Comparison of ENCODE assay signal across 31 cellular contexts in genomic region chr17:53119773-53120172, GRCh38.
"Had no signal": no experiment of that assay in that cellular context is flagged by ENCODE, and none has a peak within 500 bp of the region (broad histone marks: within the 10 kb centered on the region; RNA-seq: fewer than 3 reads in every experiment).

No MANE protein-coding gene starts in this region.

- H2AFZ ChIP-seq: neural progenitor cell, parathyroid adenoma had no signal

- H3K4me3 ChIP-seq: neural progenitor cell, ovary, psoas muscle, skin epidermis, smooth muscle cell, spleen, suprapubic skin, testis, tibial artery, transverse colon, upper lobe of right lung, uterus had no signal

- H3K27ac Mint-ChIP-seq: natural killer cell; nephron; neural progenitor cell; progenitor cell of endocrine pancreas; stimulated activated memory B cell treated with anti-CD40 and anti-IgM and Interleukin-4, amounts not matched to agents 10 μg/mL and 1 μg/mL and 100 μg/mL, for 72 hours; stimulated activated naive CD8-positive, alpha-beta T cell treated with anti-CD3 and anti-CD28 coated beads, Interleukin-15, amount 100 ng/mL, for 72 hours; type B pancreatic cell had no signal

- H3K27me3 ChIP-seq: neural progenitor cell, ovary, spleen, suprapubic skin, testis, tibial artery, transverse colon, upper lobe of right lung, uterus had no signal

- H3K27ac ChIP-seq: neural progenitor cell, ovary, parathyroid adenoma, psoas muscle, skin epidermis, spleen, suprapubic skin, testis, tibial artery, transverse colon, upper lobe of right lung, uterus had no signal

- H3K4me1 Mint-ChIP-seq: natural killer cell; nephron; neural progenitor cell; stimulated activated memory B cell treated with anti-CD40 and anti-IgM and Interleukin-4, amounts not matched to agents 10 μg/mL and 1 μg/mL and 100 μg/mL, for 72 hours; stimulated activated naive CD8-positive, alpha-beta T cell treated with anti-CD3 and anti-CD28 coated beads, Interleukin-15, amount 100 ng/mL, for 72 hours had no signal

- ATAC-seq: natural killer cell; psoas muscle; right cardiac atrium; sciatic nerve; stimulated activated memory B cell treated with anti-CD40 and anti-IgM and Interleukin-4, amounts not matched to agents 10 μg/mL and 1 μg/mL and 100 μg/mL, for 72 hours; stimulated activated naive CD8-positive, alpha-beta T cell treated with anti-CD3 and anti-CD28 coated beads, Interleukin-15, amount 100 ng/mL, for 72 hours; stimulated activated naive CD8-positive, alpha-beta T cell treated with anti-CD3 and anti-CD28 coated beads, Interleukin-15, Interleukin-2, amounts not matched to agents 100 U/mL and 50 U/mL, for 24 hours; upper lobe of right lung had no signal

- H3K9ac ChIP-seq: neural progenitor cell, parathyroid adenoma had no signal

- H3K4me3 Mint-ChIP-seq: natural killer cell; nephron; neural progenitor cell; stimulated activated memory B cell treated with anti-CD40 and anti-IgM and Interleukin-4, amounts not matched to agents 10 μg/mL and 1 μg/mL and 100 μg/mL, for 72 hours; stimulated activated naive CD8-positive, alpha-beta T cell treated with anti-CD3 and anti-CD28 coated beads, Interleukin-15, amount 100 ng/mL, for 72 hours; type B pancreatic cell had no signal

- H3K9me3 ChIP-seq: ovary, psoas muscle, testis, tibial artery, transverse colon, upper lobe of right lung, uterus had no signal

- H3K79me2 ChIP-seq: parathyroid adenoma had no signal

- H3K27me3 Mint-ChIP-seq: progenitor cell of endocrine pancreas; stimulated activated memory B cell treated with anti-CD40 and anti-IgM and Interleukin-4, amounts not matched to agents 10 μg/mL and 1 μg/mL and 100 μg/mL, for 72 hours; stimulated activated naive CD8-positive, alpha-beta T cell treated with anti-CD3 and anti-CD28 coated beads, Interleukin-15, amount 100 ng/mL, for 72 hours; type B pancreatic cell had no signal

- H3K4me1 ChIP-seq: neural progenitor cell, parathyroid adenoma, psoas muscle, spleen, suprapubic skin, testis, tibial artery, transverse colon, upper lobe of right lung, uterus had no signal

- H3K36me3 ChIP-seq: neural progenitor cell, ovary, spleen, suprapubic skin, tibial artery, transverse colon, upper lobe of right lung, uterus had no signal

- DNase-seq: natural killer cell; occipital lobe; ovary; posterior cingulate gyrus; psoas muscle; right cardiac atrium; spleen; stimulated activated CD4-positive, alpha-beta T cell treated with anti-CD3 and anti-CD28 coated beads, Interleukin-12 subunit alpha, Interleukin-12 subunit beta, amount 100 ng/mL, for 4 hours; stimulated activated CD4-positive, alpha-beta T cell treated with anti-CD3 and anti-CD28 coated beads, Interleukin-1b, Interleukin-23, amount 100 ng/mL, for 48 hours; stimulated activated CD4-positive, alpha-beta T cell treated with anti-CD3 and anti-CD28 coated beads, Interleukin-4, amount 100 ng/mL, for 1 hour; stimulated activated CD4-positive, alpha-beta T cell treated with anti-CD3 and anti-CD28 coated beads, Interleukin-4, amount 100 ng/mL, for 4 hours; stimulated activated CD8-positive, alpha-beta memory T cell treated with anti-CD3 and anti-CD28 coated beads, Interleukin-4, amount 100 ng/mL, for 48 hours; stimulated activated naive CD4-positive, alpha-beta T cell; stimulated activated naive CD8-positive, alpha-beta T cell treated with anti-CD3 and anti-CD28 coated beads, Interleukin-15, amount 100 ng/mL, for 72 hours; stimulated activated naive CD8-positive, alpha-beta T cell treated with anti-CD3 and anti-CD28 coated beads, Interleukin-15, Interleukin-2, amounts not matched to agents 100 U/mL and 50 U/mL, for 24 hours; substantia nigra; testis; tibial artery; transverse colon; upper lobe of right lung; uterus had no signal

- H3K36me3 Mint-ChIP-seq: neural progenitor cell; stimulated activated memory B cell treated with anti-CD40 and anti-IgM and Interleukin-4, amounts not matched to agents 10 μg/mL and 1 μg/mL and 100 μg/mL, for 72 hours had no signal

- H3K4me2 ChIP-seq: neural progenitor cell, smooth muscle cell had no signal
